Comparison of ENCODE assay signal across 8 cellular contexts in genomic region chr11:117597083-117597482, GRCh38.
DNase-seq lines count a peak whose midpoint lies in the region; ATAC-seq and TF ChIP-seq lines count a peak whose summit lies in the region.

No MANE protein-coding gene starts in this region.

- no peak overlapping the region for H2AFZ ChIP-seq in GM23248

- H3K27ac ChIP-seq in GM23248 = no peak overlapping the region

- H3K9me2 ChIP-seq in GM23248 (ENCODE audit: insufficient read depth) = no peaks in the 10 kb centered on the region

- no peaks in the 10 kb centered on the region for H3K79me2 ChIP-seq in GM23248 (ENCODE audit: insufficient read depth)

- H3K4me3 ChIP-seq in GM23248 = no peak overlapping the region
- H3K4me3 ChIP-seq in cardiac fibroblast (replicated peaks in 1 of 2; ENCODE audit: low read depth in 2 of 2, low read length in 2 of 2) = no peak overlapping the region

- ATAC-seq in sciatic nerve (no peak), GM21576 (IDR thresholded peaks at IDR 0.05; ENCODE audit: unreplicated experiment) (no peak)

- H3K36me3 ChIP-seq in GM23248 (ENCODE audit: low read depth) = no peaks in the 10 kb centered on the region

- intact Hi-C loops in sciatic nerve (cut with DNase I) = no loop called here

- in situ Hi-C loops in GM23248 (cut with MboI) = no loop called here
- in situ Hi-C loops in G401 (cut with HindIII; ENCODE audit: low sequenced_read_pairs) = no loop called here

- no peaks in the 10 kb centered on the region for H3K9me3 ChIP-seq in GM23248 (ENCODE audit: low read depth)

- no peaks in the 10 kb centered on the region for H3F3A ChIP-seq in GM23248 (ENCODE audit: insufficient read depth)

- H3K9ac ChIP-seq in GM23248 = no peak overlapping the region

- H3K27me3 ChIP-seq in GM23248 (replicated peaks; ENCODE audit: insufficient read depth) = peaks cover 7% of the 10 kb centered on the region; the same call in 1 of the 2 replicates

- no peaks in the 10 kb centered on the region for H3K4me1 ChIP-seq in GM23248 (ENCODE audit: insufficient read depth)

- DNase-seq in GM23248 (peak; percentile 36), RKO (ENCODE audit: low spot score) (peak; percentile 55), cardiac fibroblast (ENCODE audit: low read depth in 2 of 2) (peak; percentile 32 to 41), sciatic nerve (ENCODE audit: low spot score) (peak; percentile 56), globus pallidus (ENCODE audit: low spot score) (no peak), G401 (ENCODE audit: low spot score) (no peak), putamen (ENCODE audit: low spot score) (no peak)

- WGBS in GM23248 (ENCODE audit: low coverage in 1 of 2, low lambda C conversion rate in 2 of 2, missing lambda C conversion rate in 2 of 2), 2 experiments = 29 to 30% methylated on average over 7 of the region's 7 CpGs

- no peak for TF ChIP-seq CTCF in cardiac fibroblast (IDR thresholded peaks at IDR 0.05; ENCODE audit: low read depth, low read length)

- H4K20me1 ChIP-seq in GM23248 (ENCODE audit: insufficient read depth) = no peaks in the 10 kb centered on the region

- H3K4me2 ChIP-seq in GM23248 (ENCODE audit: unreplicated experiment) = no peak overlapping the region

Comparison
In these comparisons a context has a peak if more than half of its experiments do, and no peak if none do; other contexts are left out.
1. DNase-seq: peak in GM23248 (single experiment), RKO (single experiment), cardiac fibroblast (2 of 2) and sciatic nerve (single experiment); none in globus pallidus (single experiment), G401 (single experiment) and putamen (single experiment).